In genomic region chr1:8169364-8170058, GRCh38 we compare ENCODE assay signal across 8 cellular contexts.
DNase-seq lines count a peak whose midpoint lies in the region; ATAC-seq, FAIRE-seq and TF ChIP-seq lines count a peak whose summit lies in the region.

No MANE protein-coding gene starts in this region.

- H3K36me3 Mint-ChIP-seq in immature natural killer cell, result peaks cover 0 to 6% (median 0%) of the 10 kb centered on the region in 3 donors

- no peak for TF ChIP-seq POLR2A in K562 (conservative IDR thresholded peaks at IDR 0.05)

- H3K27ac ChIP-seq in Panc1 (ENCODE audit: low read length) (peak overlapping the region; percentile 90), K562 (ENCODE audit: extremely low read depth, low read depth, low read length) (0 out of 3 replicates have a peak overlapping the region, but pooled peaks have one; percentile 10), small intestine (ENCODE audit: low read depth in 1 of 2, low read length in 1 of 2) (peak overlapping the region; percentile 85 to 91)

- TF ChIP-seq EP300 in K562 (IDR thresholded peaks at IDR 0.05; ENCODE audit: low read length), result no peak; the same call in 1 of the 2 replicates

- POLR2A ChIA-PET in Panc1 (lab: Charles Lee), result interaction anchor here (0.6 kb wide), 2 partner anchors 34 to 145 kb away, joined by 3 to 4 read pairs; no protein-coding TSS in a partner anchor
- POLR2A ChIA-PET in K562 (lab: Yijun Ruan, JAX), result interaction anchor here (1.6 kb wide), 1 partner anchor 10 kb away, joined by 5 read pairs; no protein-coding TSS in a partner anchor

- H3K9me3 Mint-ChIP-seq in immature natural killer cell, result no peaks in the 10 kb centered on the region

- no peak for TF ChIP-seq RAD21 in K562 (CRISPR knock-in tag; conservative IDR thresholded peaks at IDR 0.05 in 1 of 2, IDR thresholded peaks at IDR 0.05 in 1 of 2)

- H3K4me3 Mint-ChIP-seq in immature natural killer cell, result peak overlapping the region; percentile 59 to 80 (median 66)

- no peaks in the 10 kb centered on the region for H3K36me3 ChIP-seq in Panc1 (ENCODE audit: control insufficient read depth, insufficient read depth, low read length)
- no peaks in the 10 kb centered on the region for H3K36me3 ChIP-seq in K562 (ENCODE audit: control insufficient read depth, insufficient read depth, low read length)
- no peaks in the 10 kb centered on the region for H3K36me3 ChIP-seq in small intestine (ENCODE audit: control insufficient read depth in 2 of 2, insufficient read depth in 2 of 2, low read length in 2 of 2)

- intact Hi-C loops in Panc1 (cut with micrococcal nuclease; ENCODE audit: unreplicated experiment) (no loop called here), K562 (cut with micrococcal nuclease) (loop anchor here (5.0 kb wide), 1 partner anchor 48 kb away; no protein-coding TSS in a partner anchor)

- H3K4me2 ChIP-seq in K562 (ENCODE audit: insufficient read depth, low read length), result peak overlapping the region; percentile 30; the same call in 1 of the 2 replicates

- peaks cover 0 to 12% (median 2%) of the 10 kb centered on the region in 3 donors for H3K27me3 Mint-ChIP-seq in immature natural killer cell (ENCODE audit: low read depth in 3 of 3)

- 30% methylated on average over 9 of the region's 9 CpGs for WGBS in K562 (ENCODE audit: insufficient coverage, low coverage, missing lambda C conversion rate)
- 23 to 27% (median 24%) methylated on average over 9 of the region's 9 CpGs for WGBS in small intestine, 3 donors

- no peak overlapping the region for H3K9ac ChIP-seq in K562 (ENCODE audit: insufficient read depth in 1 of 2, low read depth in 2 of 2, low read length in 2 of 2)

- no TSS peak for BruUV-seq in Panc1 (replicated peaks; lab: Mats Ljungman, UMichigan)
- BruUV-seq in K562 (replicated peaks; lab: Mats Ljungman, UMichigan), result no TSS peak

- TF ChIP-seq CTCF in Panc1 (IDR thresholded peaks at IDR 0.05) (no peak), K562 (IDR thresholded peaks at IDR 0.05 in 2 of 3, conservative IDR thresholded peaks at IDR 0.05 in 1 of 3; ENCODE audit: insufficient read depth in 2 of 3, low read depth in 1 of 3, low read length in 3 of 3) (no peak)

- H3K4me1 ChIP-seq in Panc1 (ENCODE audit: control insufficient read depth, insufficient read depth, low read length) (peaks cover 29% of the 10 kb centered on the region), K562 (replicated peaks in 1 of 2; ENCODE audit: control insufficient read depth in 2 of 2, insufficient read depth in 2 of 2, low read length in 2 of 2) (peaks cover 0 to 14% of the 10 kb centered on the region in 2 experiments; a peak in 2 of 5 replicates), small intestine (ENCODE audit: control insufficient read depth in 2 of 2, insufficient read depth in 1 of 2, low read depth in 1 of 2, low read length in 1 of 2) (peaks cover 10 to 12% of the 10 kb centered on the region in 2 donors)

- CTCF ChIA-PET in Panc1 (lab: Charles Lee), result no interaction called here
- CTCF ChIA-PET in K562 (lab: Yijun Ruan, JAX; ENCODE audit: low intra/inter-chr PET ratio), result no interaction called here

- peak overlapping the region; percentile 92 to 97 (median 94) for H3K27ac Mint-ChIP-seq in immature natural killer cell

- H3K4me3 ChIP-seq in Panc1 (ENCODE audit: low read depth in 2 of 2, low read length in 2 of 2) (no peak overlapping the region), K562 (no peak overlapping the region), small intestine (ENCODE audit: low read depth in 1 of 2, low read length in 2 of 2) (no peak overlapping the region)

- no peaks in the 10 kb centered on the region for H3K9me3 ChIP-seq in Panc1 (ENCODE audit: control insufficient read depth, insufficient read depth, low read depth, low read length)
- no peaks in the 10 kb centered on the region for H3K9me3 ChIP-seq in K562 (replicated peaks; ENCODE audit: control insufficient read depth, insufficient read depth, low read depth, low read length)
- H3K9me3 ChIP-seq in small intestine (ENCODE audit: control insufficient read depth, low read depth), result no peaks in the 10 kb centered on the region

- no peaks in the 10 kb centered on the region for H3K79me2 ChIP-seq in K562 (ENCODE audit: control insufficient read depth, insufficient read depth, low read length)

- H3K27me3 ChIP-seq in Panc1 (ENCODE audit: control insufficient read depth, insufficient read depth, low read length) (no peaks in the 10 kb centered on the region), K562 (ENCODE audit: control insufficient read depth in 2 of 2, insufficient read depth in 2 of 2, low read length in 2 of 2) (peaks cover 9 to 15% of the 10 kb centered on the region in 2 experiments), small intestine (ENCODE audit: control insufficient read depth in 2 of 2, insufficient read depth in 2 of 2, low read length in 2 of 2) (no peaks in the 10 kb centered on the region)

- no peaks in the 10 kb centered on the region for H4K20me1 ChIP-seq in K562 (replicated peaks; ENCODE audit: control insufficient read depth, insufficient read depth, low read length)

- peaks cover 34 to 43% of the 10 kb centered on the region in 2 donors for H3K4me1 Mint-ChIP-seq in immature natural killer cell

- peak; percentile 6 for FAIRE-seq in K562 (lab: Jason Lieb, UNC)
- no peak for FAIRE-seq in small intestine (lab: Jason Lieb, UNC)

- peak; percentile 38 for DNase-seq in stimulated activated CD4-positive, alpha-beta T cell treated with anti-CD3 and anti-CD28 coated beads, Interleukin-15, amount 100 ng/mL, for 24 hours
- DNase-seq in stimulated activated CD4-positive, alpha-beta T cell treated with anti-CD3 and anti-CD28 coated beads, Interleukin-2, amount 100 ng/mL, for 48 hours, result no peak
- peak; percentile 61 for DNase-seq in HK-2 (ENCODE audit: unreplicated experiment)
- no peak for DNase-seq in Panc1 (ENCODE audit: low read depth, low spot score)
- DNase-seq in K562 (ENCODE audit: extremely low read depth in 1 of 4, low spot score in 3 of 4), result peak in 2 of 4 experiments; percentile 43 to 44
- peak; percentile 65 to 81 (median 72) for DNase-seq in immature natural killer cell
- peak; percentile 93 for DNase-seq in small intestine

- ATAC-seq in Panc1, result peak; percentile 72; the same call in 1 of the 2 replicates
- ATAC-seq in K562, result peak; percentile 68
- no peak for ATAC-seq in HG03135 (IDR thresholded peaks at IDR 0.05; ENCODE audit: unreplicated experiment)

- H2AFZ ChIP-seq in K562 (ENCODE audit: low read depth, low read length), result peak overlapping the region; percentile 37

- H3K9me1 ChIP-seq in K562 (ENCODE audit: control insufficient read depth, insufficient read depth, low read length), result no peaks in the 10 kb centered on the region

- in situ Hi-C loops in Panc1 (cut with HindIII; ENCODE audit: low pct_unique_long_range_greater_than_20kb, low sequenced_read_pairs), result no loop called here
- in situ Hi-C loops in K562 (cut with MboI), result no loop called here

TF ChIP-seq in K562, 482 proteins besides CTCF, POLR2A, EP300 and RAD21 (continues in another document):
- TF ChIP-seq BCOR (IDR thresholded peaks at IDR 0.05), result peak; percentile 65; the same call in 1 of the 2 replicates
- no peak for TF ChIP-seq TAF7 (tag; IDR thresholded peaks at IDR 0.05)
- no peak for TF ChIP-seq SMARCA5 (IDR thresholded peaks at IDR 0.05)
- no peak for TF ChIP-seq ERF (CRISPR knock-in tag; IDR thresholded peaks at IDR 0.05)
- TF ChIP-seq PYGO2 (tag; IDR thresholded peaks at IDR 0.05), result no peak
- TF ChIP-seq KAT8 (IDR thresholded peaks at IDR 0.05; ENCODE audit: low read depth), result no peak
- TF ChIP-seq RCOR1 (IDR thresholded peaks at IDR 0.05; ENCODE audit: borderline replicate concordance in 1 of 2, low read depth in 2 of 2, low read length in 2 of 2), result 0 out of 4 replicates have a peak, but pooled peaks of 1 of the 2 experiments have one; percentile 14
- TF ChIP-seq PCBP2 (IDR thresholded peaks at IDR 0.05; ENCODE audit: low read depth, low read length, poor library complexity, severe bottlenecking), result no peak
- no peak for TF ChIP-seq SMARCB1 (IDR thresholded peaks at IDR 0.05; ENCODE audit: insufficient read length, low read depth)
- no peak for TF ChIP-seq WHSC1 (IDR thresholded peaks at IDR 0.05; ENCODE audit: low read length)
- TF ChIP-seq RBM25 (IDR thresholded peaks at IDR 0.05; ENCODE audit: low read depth, low read length, severe bottlenecking), result no peak
- TF ChIP-seq GATAD2A (IDR thresholded peaks at IDR 0.05), result peak; percentile 71; the same call in 1 of the 2 replicates
- no peak for TF ChIP-seq CCNT2 (IDR thresholded peaks at IDR 0.05; ENCODE audit: borderline replicate concordance, extremely low read depth, insufficient read length, low read depth, low read length)
- no peak for TF ChIP-seq PURB (CRISPR knock-in tag; IDR thresholded peaks at IDR 0.05; ENCODE audit: low read depth)
- TF ChIP-seq BRD4 (IDR thresholded peaks at IDR 0.05), result no peak

Comparison
In these comparisons a context has a peak if more than half of its experiments do, and no peak if none do; other contexts are left out.
1. DNase-seq: peak in stimulated activated CD4-positive, alpha-beta T cell treated with anti-CD3 and anti-CD28 coated beads, Interleukin-15, amount 100 ng/mL, for 24 hours (single experiment), HK-2 (single experiment), immature natural killer cell (3 of 3) and small intestine (single experiment); none in stimulated activated CD4-positive, alpha-beta T cell treated with anti-CD3 and anti-CD28 coated beads, Interleukin-2, amount 100 ng/mL, for 48 hours (0 of 2) and Panc1 (single experiment).
2. H3K27ac ChIP-seq: peak in every context shown above with its lines; median percentile 90 in Panc1; 88 in small intestine; 10 in K562.